In the genomic region with DNA sequence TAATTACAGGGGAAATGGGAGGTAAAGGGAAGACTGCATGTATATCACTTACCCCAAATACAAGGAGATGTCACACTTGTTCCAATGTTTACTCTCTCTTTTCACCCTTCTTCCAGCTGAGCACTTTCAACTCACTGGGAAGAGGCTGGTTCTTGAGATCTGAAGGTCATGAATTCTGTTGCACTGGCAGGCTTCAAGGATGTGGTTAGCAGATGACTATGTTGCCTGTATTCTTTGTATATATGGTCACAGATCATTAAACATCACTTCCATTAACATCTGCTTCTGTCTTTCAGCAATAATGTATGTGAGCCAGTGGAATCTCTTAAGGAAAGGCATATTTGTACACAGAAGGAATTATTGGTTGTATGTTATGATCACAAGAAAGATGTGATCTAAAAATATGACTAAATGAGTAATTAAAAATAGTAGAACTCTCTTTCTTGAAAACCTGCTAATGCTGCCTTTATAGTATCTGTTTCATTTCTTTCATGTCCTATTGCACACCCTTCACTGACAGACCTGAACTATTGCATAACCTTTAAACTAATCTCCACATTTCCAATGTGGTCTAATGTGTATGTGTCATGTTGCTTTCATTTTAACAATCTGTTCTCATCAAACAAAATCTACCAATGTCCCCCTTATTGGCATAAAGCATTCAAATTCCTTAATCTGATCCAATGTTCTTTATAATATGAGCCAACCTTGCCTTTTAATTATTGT, we compare ENCODE assay signal across 22 cellular contexts.
DNase-seq lines count a peak whose midpoint lies in the region; ATAC-seq and TF ChIP-seq lines count a peak whose summit lies in the region.
"Had no signal": no experiment of that assay in that cellular context is flagged by ENCODE, and none has a peak within 500 bp of the region (broad histone marks: within the 10 kb centered on the region; RNA-seq: fewer than 3 reads in every experiment).

No MANE protein-coding gene starts in this region.

- CTCF ChIA-PET in HCT116 (lab: Charles Lee) (no interaction called here), HEK293T (lab: Yijun Ruan, JAX) (no interaction called here), RWPE1 (lab: Yijun Ruan, JAX) (no interaction called here)

- H3K27ac Mint-ChIP-seq in mesothelial cell of epicardium: no peak overlapping the region
- H3K27ac Mint-ChIP-seq: activated CD4-positive, alpha-beta T cell treated with anti-CD3 and anti-CD28 coated beads for 36 hours; IgD-negative memory B cell; stimulated activated naive CD8-positive, alpha-beta T cell treated with anti-CD3 and anti-CD28 coated beads, Interleukin-15, amount 100 ng/mL, for 72 hours had no signal

- H3K4me2 ChIP-seq in HCT116 (ENCODE audit: low read length): no peak overlapping the region
- H3K4me2 ChIP-seq: SK-N-SH had no signal

- H3K79me2 ChIP-seq in HCT116 (ENCODE audit: insufficient read depth, low read length): no peaks in the 10 kb centered on the region

- peak; percentile 16 for DNase-seq in COLO668 (lab: John Stamatoyannopoulos, UW; ENCODE audit: unreplicated experiment)
- no peak for DNase-seq in HCT116 (ENCODE audit: low read depth, low spot score)
- peak; percentile 6 to 58 for DNase-seq in NCI-H446 (lab: John Stamatoyannopoulos, UW)
- peak; percentile 10 for DNase-seq in brain microvascular endothelial cell
- no peak for DNase-seq in spleen
- DNase-seq in mesothelial cell of epicardium (ENCODE audit: low spot score in 2 of 2, unreplicated experiment in 2 of 2): no peak
- DNase-seq in HEK293T (ENCODE audit: extremely low spot score): no peak
- no peak for DNase-seq in RWPE1 (ENCODE audit: low spot score)
- DNase-seq: activated CD4-positive, alpha-beta T cell treated with anti-CD3 and anti-CD28 coated beads for 36 hours; activated effector memory CD4-positive, alpha-beta T cell treated with Interleukin-2 at 50 U/mL for 16 hours; effector CD4-positive, alpha-beta T cell; esophagus squamous epithelium; glutamatergic neuron; H7; lower lobe of right lung; SK-N-SH; stimulated activated CD4-positive, alpha-beta T cell treated with anti-CD3 and anti-CD28 coated beads, Interleukin-1b, Interleukin-23, amount 100 ng/mL, for 48 hours; stimulated activated naive CD8-positive, alpha-beta T cell treated with anti-CD3 and anti-CD28 coated beads, Interleukin-15, amount 100 ng/mL, for 72 hours; T1000 had no signal

- H3K27ac ChIP-seq in HCT116 (ENCODE audit: low read depth, low read length) (no peak overlapping the region), brain microvascular endothelial cell (no peak overlapping the region), spleen (no peak overlapping the region), RWPE1 (no peak overlapping the region)
- H3K27ac ChIP-seq: esophagus squamous epithelium, lower lobe of right lung had no signal

- TF ChIP-seq RAD21 in HCT116 (IDR thresholded peaks at IDR 0.05; ENCODE audit: low read depth): no peak

- no peaks in the 10 kb centered on the region for H4K20me1 ChIP-seq in HCT116 (ENCODE audit: insufficient read depth)

- BruUV-seq in HCT116 (replicated peaks; lab: Mats Ljungman, UMichigan): no TSS peak

- no peaks in the 10 kb centered on the region for H3K36me3 Mint-ChIP-seq in mesothelial cell of epicardium
- H3K36me3 Mint-ChIP-seq: IgD-negative memory B cell had no signal

- H3K4me1 Mint-ChIP-seq in mesothelial cell of epicardium: no peaks in the 10 kb centered on the region
- H3K4me1 Mint-ChIP-seq: activated CD4-positive, alpha-beta T cell treated with anti-CD3 and anti-CD28 coated beads for 36 hours; central memory CD8-positive, alpha-beta T cell; IgD-negative memory B cell; stimulated activated naive CD8-positive, alpha-beta T cell treated with anti-CD3 and anti-CD28 coated beads, Interleukin-15, amount 100 ng/mL, for 72 hours had no signal

- no peak for ATAC-seq in HCT116
- ATAC-seq: activated CD4-positive, alpha-beta T cell treated with anti-CD3 and anti-CD28 coated beads for 36 hours; lower lobe of right lung; sciatic nerve; stimulated activated naive CD8-positive, alpha-beta T cell treated with anti-CD3 and anti-CD28 coated beads, Interleukin-15, amount 100 ng/mL, for 72 hours had no signal

- no peaks in the 10 kb centered on the region for H3K9me2 ChIP-seq in HCT116 (ENCODE audit: insufficient read depth)
- H3K9me2 ChIP-seq: SK-N-SH had no signal

- in situ Hi-C loops in brain microvascular endothelial cell (cut with HindIII; ENCODE audit: low pct_ligation_motif_present, low sequenced_read_pairs): no loop called here

- H3K4me1 ChIP-seq in HCT116 (ENCODE audit: control insufficient read depth in 1 of 2, insufficient read depth in 2 of 2, low read length in 2 of 2) (no peaks in the 10 kb centered on the region), spleen (no peaks in the 10 kb centered on the region)
- H3K4me1 ChIP-seq: esophagus squamous epithelium, lower lobe of right lung had no signal

- no peak overlapping the region for H3K9ac ChIP-seq in HCT116 (ENCODE audit: low read length)
- H3K9ac ChIP-seq: SK-N-SH had no signal

- no peak for TF ChIP-seq POLR2A in HCT116 (IDR thresholded peaks at IDR 0.05; ENCODE audit: borderline replicate concordance, extremely low read depth, insufficient read depth, insufficient read length)
- TF ChIP-seq POLR2A in spleen (IDR thresholded peaks at IDR 0.05): no peak

- H3K27me3 ChIP-seq in HCT116 (ENCODE audit: insufficient read depth, low read length) (no peaks in the 10 kb centered on the region), brain microvascular endothelial cell (replicated peaks) (no peaks in the 10 kb centered on the region), spleen (replicated peaks in 1 of 7) (no peaks in the 10 kb centered on the region)
- H3K27me3 ChIP-seq: esophagus squamous epithelium had no signal

- H3K4me3 ChIP-seq in HCT116 (replicated peaks in 1 of 2; ENCODE audit: low read depth in 1 of 2, low read length in 2 of 2) (no peak overlapping the region), brain microvascular endothelial cell (ENCODE audit: low read depth, low read length) (no peak overlapping the region), spleen (no peak overlapping the region)
- H3K4me3 ChIP-seq: esophagus squamous epithelium, lower lobe of right lung had no signal

- no peak overlapping the region for H3K4me3 Mint-ChIP-seq in mesothelial cell of epicardium
- H3K4me3 Mint-ChIP-seq: activated CD4-positive, alpha-beta T cell treated with anti-CD3 and anti-CD28 coated beads for 36 hours; central memory CD8-positive, alpha-beta T cell; IgD-negative memory B cell; stimulated activated naive CD8-positive, alpha-beta T cell treated with anti-CD3 and anti-CD28 coated beads, Interleukin-15, amount 100 ng/mL, for 72 hours had no signal

- TF ChIP-seq CTCF in HCT116 (IDR thresholded peaks at IDR 0.05 in 2 of 3, conservative IDR thresholded peaks at IDR 0.05 in 1 of 3; ENCODE audit: borderline replicate concordance in 1 of 3, insufficient read depth in 1 of 3, low read depth in 2 of 3, low read length in 2 of 3): no peak
- TF ChIP-seq CTCF in brain microvascular endothelial cell (IDR thresholded peaks at IDR 0.05; ENCODE audit: low read depth, low read length, missing control alignments): no peak
- no peak for TF ChIP-seq CTCF in spleen (IDR thresholded peaks at IDR 0.05 in 8 of 11, conservative IDR thresholded peaks at IDR 0.05 in 3 of 11)
- no peak for TF ChIP-seq CTCF in mesothelial cell of epicardium (IDR thresholded peaks at IDR 0.05; ENCODE audit: unreplicated experiment)
- no peak for TF ChIP-seq CTCF in RWPE1 (conservative IDR thresholded peaks at IDR 0.05; ENCODE audit: low read depth)

- no peak overlapping the region for H2AFZ ChIP-seq in HCT116 (ENCODE audit: low read depth, low read length, poor library complexity, severe bottlenecking)

- RAD21 ChIA-PET in HCT116 (lab: Charles Lee; ENCODE audit: low non-redundant PET in 1 of 2, low total read pairs in 2 of 2, uncharacterized antibody in 2 of 2, unreplicated experiment in 2 of 2): no interaction called here

- H3K9me3 Mint-ChIP-seq in mesothelial cell of epicardium: peaks cover 13% of the 10 kb centered on the region

- H3K27me3 Mint-ChIP-seq in mesothelial cell of epicardium (ENCODE audit: low read depth): peaks cover 3% of the 10 kb centered on the region
- H3K27me3 Mint-ChIP-seq: activated CD4-positive, alpha-beta T cell treated with anti-CD3 and anti-CD28 coated beads for 36 hours; central memory CD8-positive, alpha-beta T cell; IgD-negative memory B cell; stimulated activated naive CD8-positive, alpha-beta T cell treated with anti-CD3 and anti-CD28 coated beads, Interleukin-15, amount 100 ng/mL, for 72 hours had no signal

- H3K36me3 ChIP-seq in HCT116 (ENCODE audit: control insufficient read depth in 1 of 2, insufficient read depth in 2 of 2, low read length in 2 of 2) (no peaks in the 10 kb centered on the region), brain microvascular endothelial cell (replicated peaks) (no peaks in the 10 kb centered on the region), spleen (no peaks in the 10 kb centered on the region)
- H3K36me3 ChIP-seq: esophagus squamous epithelium, lower lobe of right lung had no signal

- POLR2A ChIA-PET in HCT116 (lab: Charles Lee) (no interaction called here), HEK293T (lab: Yijun Ruan, JAX) (no interaction called here), RWPE1 (lab: Yijun Ruan, JAX; ENCODE audit: low non-redundant PET) (no interaction called here)

- H3K9me3 ChIP-seq in HCT116 (ENCODE audit: control insufficient read depth in 1 of 2, insufficient read depth in 1 of 2, low read depth in 1 of 2, low read length in 2 of 2) (no peaks in the 10 kb centered on the region; a peak in 2 of 4 replicates), spleen (peaks cover 0 to 7% (median 2%) of the 10 kb centered on the region in 8 donors)
- H3K9me3 ChIP-seq: lower lobe of right lung, SK-N-SH had no signal

- intact Hi-C loops in HCT116 (cut with micrococcal nuclease): no loop called here
- intact Hi-C loops in spleen (cut with DNase I; ENCODE audit: low total_unique reads): no loop called here

TF ChIP-seq in HCT116, 20 proteins besides CTCF, POLR2A, EP300 and RAD21 (continues in another document):
- TF ChIP-seq TCF7L2 (IDR thresholded peaks at IDR 0.05; ENCODE audit: borderline replicate concordance, extremely low read depth, insufficient read depth, insufficient read length): peak; percentile 10
- no peak for TF ChIP-seq FOSL1 (IDR thresholded peaks at IDR 0.05; ENCODE audit: low read depth)

TF ChIP-seq in HEK293T, 16 proteins besides CTCF, POLR2A, EP300 and RAD21 (continues in another document):
- no peak for TF ChIP-seq SP1 (IDR thresholded peaks at IDR 0.05)
- TF ChIP-seq FOXM1 (IDR thresholded peaks at IDR 0.05; ENCODE audit: borderline replicate concordance): no peak
- TF ChIP-seq ELF4 (IDR thresholded peaks at IDR 0.05): no peak
- TF ChIP-seq ZNF384 (IDR thresholded peaks at IDR 0.05): no peak
- no peak for TF ChIP-seq LEF1 (IDR thresholded peaks at IDR 0.05; ENCODE audit: borderline replicate concordance)

Comparison
In these comparisons a context has a peak if more than half of its experiments do, and no peak if none do; other contexts are left out.
1. DNase-seq: peak in COLO668 (single experiment), NCI-H446 (2 of 2) and brain microvascular endothelial cell (single experiment); none in HCT116 (single experiment), spleen (single experiment), mesothelial cell of epicardium (0 of 2), HEK293T (single experiment) and RWPE1 (single experiment).